In genomic region chr6:133099573-133099972, GRCh38 we compare ENCODE assay signal across 13 cellular contexts.
DNase-seq lines count a peak whose midpoint lies in the region; ATAC-seq, FAIRE-seq and TF ChIP-seq lines count a peak whose summit lies in the region.
"Had no signal": no experiment of that assay in that cellular context is flagged by ENCODE, and none has a peak within 500 bp of the region (broad histone marks: within the 10 kb centered on the region; RNA-seq: fewer than 3 reads in every experiment).

No MANE protein-coding gene starts in this region.

- H3K36me3 Mint-ChIP-seq in MCF 10A (ENCODE audit: insufficient read depth, unreplicated experiment): no peaks in the 10 kb centered on the region
- H3K36me3 Mint-ChIP-seq: activated naive CD8-positive, alpha-beta T cell had no signal

- intact Hi-C loops in MCF 10A (cut with micrococcal nuclease): no loop called here
- intact Hi-C loops in breast epithelium (cut with DNase I; ENCODE audit: low total_unique reads): no loop called here
- intact Hi-C loops in Right ventricle myocardium inferior (cut with DNase I): no loop called here

- H3K4me3 ChIP-seq in breast epithelium (no peak overlapping the region), foreskin fibroblast (ENCODE audit: low read depth in 1 of 2, low read length in 2 of 2) (no peak overlapping the region)
- H3K4me3 ChIP-seq: BLaER1, K562 had no signal

- no peaks in the 10 kb centered on the region for H3K36me3 ChIP-seq in breast epithelium
- H3K36me3 ChIP-seq: BLaER1 had no signal

- H3K27ac Mint-ChIP-seq in MCF 10A (ENCODE audit: low read depth, unreplicated experiment): no peak overlapping the region
- H3K27ac Mint-ChIP-seq: activated naive CD8-positive, alpha-beta T cell had no signal

- no peaks in the 10 kb centered on the region for H3K27me3 ChIP-seq in breast epithelium
- H3K27me3 ChIP-seq: BLaER1 had no signal

- no peak for ATAC-seq in Right ventricle myocardium inferior
- no peak for ATAC-seq in HG02588 (IDR thresholded peaks at IDR 0.05; ENCODE audit: unreplicated experiment)
- no peak for ATAC-seq in GM21390 (IDR thresholded peaks at IDR 0.05; ENCODE audit: unreplicated experiment)
- ATAC-seq: K562 had no signal

- no peaks in the 10 kb centered on the region for H3K9me3 ChIP-seq in breast epithelium
- H3K9me3 ChIP-seq: BLaER1 had no signal

- peaks cover 86% of the 10 kb centered on the region for H3K27me3 Mint-ChIP-seq in MCF 10A (ENCODE audit: insufficient read depth, unreplicated experiment)
- H3K27me3 Mint-ChIP-seq: activated naive CD8-positive, alpha-beta T cell had no signal

- H3K27ac ChIP-seq in breast epithelium: no peak overlapping the region
- H3K27ac ChIP-seq: BLaER1 had no signal

- H3K9me3 Mint-ChIP-seq in MCF 10A (ENCODE audit: unreplicated experiment): no peaks in the 10 kb centered on the region

- no TSS peak for BruUV-seq in MCF 10A (replicated peaks; lab: Mats Ljungman, UMichigan)

- CTCF ChIA-PET in MCF 10A (lab: Yijun Ruan, JAX): no interaction called here

- no peaks in the 10 kb centered on the region for H3K4me1 Mint-ChIP-seq in MCF 10A (ENCODE audit: insufficient read depth, unreplicated experiment)

- DNase-seq in MCF 10A (ENCODE audit: unreplicated experiment): peak; percentile 38
- no peak for DNase-seq in breast epithelium (ENCODE audit: low spot score in 2 of 2)
- DNase-seq in SW480 (ENCODE audit: low spot score): peak; percentile 10
- peak; percentile 80 to 85 for DNase-seq in foreskin fibroblast
- DNase-seq in urothelium cell line (ENCODE audit: low spot score): peak; percentile 40
- no peak for DNase-seq in Right ventricle myocardium inferior (ENCODE audit: missing footprints)
- DNase-seq: activated CD4-positive, alpha-beta T cell treated with anti-CD3 and anti-CD28 coated beads, Interleukin-2, amount 50 U/mL, for 4 hours; SHP77 treated with DMSO at 0.1 percent for 48 hours had no signal

- no peak for FAIRE-seq in urothelium cell line (lab: Jason Lieb, UNC)
- FAIRE-seq: K562 had no signal

- no peaks in the 10 kb centered on the region for H3K4me1 ChIP-seq in breast epithelium
- H3K4me1 ChIP-seq: BLaER1 had no signal

- POLR2A ChIA-PET in MCF 10A (lab: Yijun Ruan, JAX): no interaction called here

- no peak for TF ChIP-seq CTCF in MCF 10A (IDR thresholded peaks at IDR 0.05; ENCODE audit: unreplicated experiment)
- TF ChIP-seq CTCF in breast epithelium (IDR thresholded peaks at IDR 0.05): no peak
- no peak for TF ChIP-seq CTCF in foreskin fibroblast (IDR thresholded peaks at IDR 0.05; ENCODE audit: low read depth, low read length)

- H3K4me3 Mint-ChIP-seq in MCF 10A (ENCODE audit: unreplicated experiment): no peak overlapping the region
- H3K4me3 Mint-ChIP-seq: activated naive CD8-positive, alpha-beta T cell had no signal

- no peak for TF ChIP-seq POLR2A in breast epithelium (IDR thresholded peaks at IDR 0.05)

Comparison
In these comparisons a context has a peak if more than half of its experiments do, and no peak if none do; other contexts are left out.
1. DNase-seq: peak in MCF 10A (single experiment), SW480 (single experiment), foreskin fibroblast (2 of 2) and urothelium cell line (single experiment); none in breast epithelium (0 of 2) and Right ventricle myocardium inferior (single experiment).